ENCODE assay signal across 9 cellular contexts in the genomic region with DNA sequence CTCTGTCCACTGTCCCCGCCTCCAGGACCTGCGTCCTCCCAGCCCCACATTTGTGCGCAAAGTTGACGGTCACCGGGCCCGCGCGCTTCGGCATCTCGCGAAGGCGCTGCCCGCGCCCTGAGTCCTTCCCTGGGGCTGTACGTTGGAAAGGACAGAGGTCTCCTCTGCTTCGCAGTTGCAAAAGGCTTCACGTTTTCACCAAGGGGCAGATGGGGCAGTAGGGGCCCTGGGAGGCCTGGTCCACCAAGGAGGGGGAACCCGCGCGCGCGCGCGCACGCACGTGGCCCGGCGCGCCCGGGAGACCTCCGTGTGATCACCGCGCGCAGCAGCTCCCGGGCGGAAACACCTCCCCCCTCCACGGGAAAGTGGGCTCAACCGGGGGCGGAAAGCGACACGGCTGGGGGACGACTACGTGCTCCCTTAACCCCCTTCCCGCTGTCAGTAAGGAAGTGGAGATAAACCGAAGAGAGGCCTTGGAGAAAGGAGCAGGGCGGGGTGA. TPM values are rescaled to one million over a fixed set of nuclear protein-coding genes. Genes with fewer than 3 reads are reported as not detected.
DNase-seq lines count a peak whose midpoint lies in the region; ATAC-seq, FAIRE-seq and TF ChIP-seq lines count a peak whose summit lies in the region.
"Had no signal": no experiment of that assay in that cellular context is flagged by ENCODE, and none has a peak within 500 bp of the region (broad histone marks: within the 10 kb centered on the region; RNA-seq: fewer than 3 reads in every experiment).

No MANE protein-coding gene starts in this region.

- H3K9me3 ChIP-seq in OCI-LY3 (ENCODE audit: insufficient read depth, low read length) (peaks cover 4% of the 10 kb centered on the region; the same call in 1 of the 2 replicates), GM12878 (replicated peaks; ENCODE audit: control insufficient read depth, insufficient read depth, low read length) (no peaks in the 10 kb centered on the region)

- POLR2A ChIA-PET in GM12878 (lab: Charles Lee) = interaction anchor here (0.8 to 8.0 kb wide), 10 partner anchors 8 to 100 kb away, joined by 3 to 247 read pairs (median 6); a partner anchor contains a TSS

- DNase-seq in AG10803 (ENCODE audit: low read depth) = no peak
- DNase-seq in GM12878 (ENCODE audit: low read depth, low spot score) = no peak
- peak; percentile 83 for DNase-seq in left kidney (ENCODE audit: low read depth, low spot score)
- peak; percentile 53 for DNase-seq in stimulated activated CD4-positive, alpha-beta T cell treated with anti-CD3 and anti-CD28 coated beads, Interleukin-4, amount 100 ng/mL, for 24 hours
- no peak for DNase-seq in NCI-H1092 (lab: John Stamatoyannopoulos, UW)
- DNase-seq in NCI-H2081 treated with DMSO at 0.1 percent for 48 hours (lab: John Stamatoyannopoulos, UW) = no peak

- H3K9ac ChIP-seq in OCI-LY3 (ENCODE audit: low read length) = peak overlapping the region; percentile 94
- H3K9ac ChIP-seq in GM12878 (ENCODE audit: control insufficient read depth, insufficient read depth, low read length) = peak overlapping the region; percentile 87

- H4K20me1 ChIP-seq in OCI-LY3 (ENCODE audit: insufficient read depth, low read length) (no peaks in the 10 kb centered on the region), GM12878 (ENCODE audit: control insufficient read depth, insufficient read depth) (no peaks in the 10 kb centered on the region)

- TF ChIP-seq RAD21 in GM12878 (IDR thresholded peaks at IDR 0.05; ENCODE audit: insufficient read depth, low read depth, low read length) = no peak

- in situ Hi-C loops in GM12878 (cut with MboI) = loop anchor here (5.0 kb wide), 1 partner anchor 58 kb away; no protein-coding TSS in a partner anchor

- H3K4me3 ChIP-seq in AG10803 (ENCODE audit: low read length) (peak overlapping the region; percentile 54), OCI-LY3 (ENCODE audit: low read length) (peak overlapping the region; percentile 77), GM12878 (peak overlapping the region; percentile 78)

- no peaks in the 10 kb centered on the region for H3K27me3 ChIP-seq in OCI-LY3 (ENCODE audit: low read depth, low read length)
- H3K27me3 ChIP-seq in GM12878 (replicated peaks in 1 of 2; ENCODE audit: control insufficient read depth in 2 of 2, insufficient read depth in 2 of 2, low read length in 1 of 2) = no peaks in the 10 kb centered on the region

- TF ChIP-seq CTCF in AG10803 (conservative IDR thresholded peaks at IDR 0.05; ENCODE audit: low read length) = no peak
- TF ChIP-seq CTCF in OCI-LY3 (IDR thresholded peaks at IDR 0.05; ENCODE audit: low read depth, low read length) = no peak
- TF ChIP-seq CTCF in GM12878 (IDR thresholded peaks at IDR 0.05 in 2 of 3, conservative IDR thresholded peaks at IDR 0.05 in 1 of 3; ENCODE audit: control insufficient read depth in 2 of 3, extremely low read depth in 1 of 3, insufficient read depth in 1 of 3, low read depth in 3 of 3, low read length in 3 of 3) = no peak

- peaks cover 38% of the 10 kb centered on the region for H3K4me1 ChIP-seq in OCI-LY3 (ENCODE audit: low read length)
- H3K4me1 ChIP-seq in GM12878 (ENCODE audit: control insufficient read depth, insufficient read depth, low read length) = peaks cover 29% of the 10 kb centered on the region

- H2AFZ ChIP-seq in OCI-LY3 (ENCODE audit: low read depth, low read length) = no peak overlapping the region; the same call in 1 of the 2 replicates
- H2AFZ ChIP-seq in GM12878 (ENCODE audit: control insufficient read depth, low read depth, low read length) = peak overlapping the region; percentile 77

- H3K4me2 ChIP-seq in OCI-LY3 (ENCODE audit: low read length) = peak overlapping the region; percentile 95
- peak overlapping the region; percentile 67 for H3K4me2 ChIP-seq in GM12878 (ENCODE audit: control insufficient read depth, insufficient read depth)

- H3K36me3 ChIP-seq in OCI-LY3 (replicated peaks; ENCODE audit: low read depth, low read length) (no peaks in the 10 kb centered on the region), GM12878 (ENCODE audit: control insufficient read depth in 2 of 2, insufficient read depth in 2 of 2, low read length in 1 of 2) (no peaks in the 10 kb centered on the region)

- peak; percentile 75 for TF ChIP-seq POLR2A in GM12878 (IDR thresholded peaks at IDR 0.05; ENCODE audit: low read depth, low read length)

- FAIRE-seq in GM12878 (lab: Jason Lieb, UNC) = no peak

- CTCF ChIA-PET in GM12878 (lab: Yijun Ruan, JAX) = interaction anchor here (0.9 to 12.7 kb wide), 14 partner anchors 9 to 100 kb away, joined by 3 to 494 read pairs (median 10); a partner anchor contains a TSS

- SMC1A ChIA-PET in GM12878 (lab: Charles Lee; ENCODE audit: uncharacterized antibody, unreplicated experiment) = interaction anchor here (0.8 to 10.8 kb wide), 8 partner anchors 10 to 100 kb away, joined by 3 to 255 read pairs (median 3); no protein-coding TSS in a partner anchor

- H3K79me2 ChIP-seq in OCI-LY3 (ENCODE audit: low read length) = no peaks in the 10 kb centered on the region
- peaks cover 7% of the 10 kb centered on the region for H3K79me2 ChIP-seq in GM12878 (ENCODE audit: control insufficient read depth, insufficient read depth, low read length)

- no TSS peak for BruUV-seq in GM12878 (replicated peaks; lab: Mats Ljungman, UMichigan)

- intact Hi-C loops in GM12878 (cut with micrococcal nuclease; ENCODE audit: unreplicated experiment) = loop anchor here (2.0 kb wide), 1 partner anchor 28 kb away; no protein-coding TSS in a partner anchor

- peak; percentile 9 for ATAC-seq in GM21528 (IDR thresholded peaks at IDR 0.05; ENCODE audit: low FRiP score, unreplicated experiment)
- ATAC-seq in GM12878 = peak; percentile 24

- no peak for TF ChIP-seq EP300 in GM12878 (IDR thresholded peaks at IDR 0.05; ENCODE audit: borderline replicate concordance in 1 of 2, control insufficient read depth in 1 of 2, low read depth in 2 of 2, low read length in 2 of 2)

- H3K27ac ChIP-seq in OCI-LY3 (ENCODE audit: low read length) (peak overlapping the region; percentile 94), GM12878 (ENCODE audit: control insufficient read depth, insufficient read depth) (peak overlapping the region; percentile 99)

- RAD21 ChIA-PET in GM12878 (lab: Charles Lee; ENCODE audit: unreplicated experiment) = interaction anchor here (0.6 to 8.9 kb wide), 9 partner anchors 10 to 165 kb away, joined by 3 to 353 read pairs (median 10); no protein-coding TSS in a partner anchor

- WGBS in GM12878 (ENCODE audit: insufficient coverage, insufficient replicate concordance, low lambda C conversion rate, missing lambda C conversion rate) = under 1% methylated on average over 45 of the region's 46 CpGs

TF ChIP-seq in GM12878, 131 proteins besides CTCF, POLR2A, EP300 and RAD21 (continues in another document):
- peak; percentile 47; the same call in 1 of the 2 replicates for TF ChIP-seq SPI1 (IDR thresholded peaks at IDR 0.05; ENCODE audit: borderline replicate concordance, insufficient read depth, low read depth, low read length)
- TF ChIP-seq RFX5 (IDR thresholded peaks at IDR 0.05; ENCODE audit: low read depth, low read length) = no peak
- no peak for TF ChIP-seq POU2F2 (IDR thresholded peaks at IDR 0.05; ENCODE audit: borderline replicate concordance, low read depth, low read length)
- peak; percentile 60 for TF ChIP-seq POLR2AphosphoS5 (IDR thresholded peaks at IDR 0.05; ENCODE audit: low read length)
- TF ChIP-seq FOS (IDR thresholded peaks at IDR 0.05; ENCODE audit: borderline replicate concordance, extremely low read depth, insufficient read length) = no peak
- no peak for TF ChIP-seq KDM1A (IDR thresholded peaks at IDR 0.05; ENCODE audit: borderline replicate concordance)
- TF ChIP-seq ASH2L (IDR thresholded peaks at IDR 0.05; ENCODE audit: borderline replicate concordance, low read depth) = no peak

RNA-seq across cellular contexts. Expression of a gene that starts 21.9 kb away (rescaled TPM):
- total RNA-seq in GM12878 (2013; cell fraction: nucleolus; rRNA removed) = not detected in 2 replicates
- total RNA-seq in GM12878 (2014; rRNA removed) (not detected in 2 replicates), GM12878 (2014; rRNA removed; fragmentation: Illumina TruSeq; extraction: Trizol) (not detected in 2 replicates), GM12878 (2021) (not detected in 2 replicates)
- not detected for polyA plus RNA-seq in GM12878 (2011; ENCODE audit: low read depth)
- polyA plus RNA-seq in GM12878 (2011; rRNA removed) (not detected in 2 replicates), GM12878 (2014; fragmentation: Illumina TruSeq; extraction: Trizol) (not detected in 2 replicates), GM12878 (2014; fragmentation: Nextera tagmentation; extraction: Ambion mirVana) (not detected), GM12878 (2014; rRNA removed) (not detected in 2 replicates), GM12878 (2016; fragmentation: Nextera tagmentation; extraction: Ambion mirVana) (not detected)
- not detected in 2 replicates for polyA plus RNA-seq in GM12878 (2011; cell fraction: cytosol; rRNA removed)
- polyA plus RNA-seq in GM12878 (2011; cell fraction: nucleus; rRNA removed) = not detected in 2 replicates
- 0.11 TPM in 1 of 2 replicates, not detected in the other for polyA plus RNA-seq in GM12878 (2012)
- polyA minus RNA-seq in GM12878 (2011; rRNA and poly(A)+ RNA removed) = not detected in 2 replicates
- not detected in 2 replicates for polyA minus RNA-seq in GM12878 (2011; cell fraction: cytosol; rRNA and poly(A)+ RNA removed)
- polyA minus RNA-seq in GM12878 (2011; cell fraction: nucleus; rRNA and poly(A)+ RNA removed) = not detected in 2 replicates
- total RNA-seq: lower leg skin had no signal

Comparison
In these comparisons a context has a peak if more than half of its experiments do, and no peak if none do; other contexts are left out.
1. DNase-seq: peak in left kidney (single experiment) and stimulated activated CD4-positive, alpha-beta T cell treated with anti-CD3 and anti-CD28 coated beads, Interleukin-4, amount 100 ng/mL, for 24 hours (single experiment); none in AG10803 (single experiment), GM12878 (single experiment), NCI-H1092 (single experiment) and NCI-H2081 treated with DMSO at 0.1 percent for 48 hours (single experiment).
2. Peak in every context shown above with its lines, with median percentiles within 50 percentile points of each other: H3K4me3 ChIP-seq.